Comparison of ENCODE assay signal across 22 cellular contexts in the genomic region with DNA sequence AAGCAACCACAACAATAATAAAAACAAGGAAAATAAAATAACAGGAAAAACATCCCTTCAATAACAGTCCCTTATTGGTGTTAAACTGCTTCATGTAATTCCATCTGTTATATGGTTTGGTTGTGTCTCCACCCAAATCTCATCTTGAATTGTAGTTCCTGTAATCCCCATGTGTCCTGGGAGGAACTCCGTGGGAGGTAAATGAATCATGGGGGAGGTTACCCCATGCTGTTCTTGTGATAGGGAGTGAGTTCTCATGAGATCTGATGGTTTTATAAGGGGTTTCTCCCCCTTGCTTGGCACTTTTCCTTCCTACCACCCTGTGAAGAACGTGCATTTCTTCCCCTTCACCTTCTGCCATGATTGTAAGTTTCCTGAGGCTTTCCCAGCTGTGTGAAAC.
"Had no signal": no experiment of that assay in that cellular context is flagged by ENCODE, and none has a peak within 500 bp of the region (broad histone marks: within the 10 kb centered on the region; RNA-seq: fewer than 3 reads in every experiment).

No MANE protein-coding gene starts in this region.

- H3K4me1 ChIP-seq: psoas muscle, right lobe of liver, upper lobe of left lung had no signal

- H3K9me3 Mint-ChIP-seq: stimulated activated memory B cell treated with anti-CD40 and anti-IgM and Interleukin-4, amounts not matched to agents 10 μg/mL and 1 μg/mL and 100 μg/mL, for 72 hours had no signal

- H3K4me1 Mint-ChIP-seq: naive thymus-derived CD8-positive, alpha-beta T cell; stimulated activated memory B cell treated with anti-CD40 and anti-IgM and Interleukin-4, amounts not matched to agents 10 μg/mL and 1 μg/mL and 100 μg/mL, for 72 hours had no signal

- H3K36me3 Mint-ChIP-seq: activated naive CD8-positive, alpha-beta T cell; brain; naive thymus-derived CD8-positive, alpha-beta T cell; stimulated activated memory B cell treated with anti-CD40 and anti-IgM and Interleukin-4, amounts not matched to agents 10 μg/mL and 1 μg/mL and 100 μg/mL, for 72 hours had no signal

- ATAC-seq: gastroesophageal sphincter; left cardiac atrium; naive thymus-derived CD8-positive, alpha-beta T cell; psoas muscle; right lobe of liver; stimulated activated memory B cell treated with anti-CD40 and anti-IgM and Interleukin-4, amounts not matched to agents 10 μg/mL and 1 μg/mL and 100 μg/mL, for 72 hours had no signal

- H3K27ac Mint-ChIP-seq: activated naive CD8-positive, alpha-beta T cell; naive thymus-derived CD8-positive, alpha-beta T cell; stimulated activated memory B cell treated with anti-CD40 and anti-IgM and Interleukin-4, amounts not matched to agents 10 μg/mL and 1 μg/mL and 100 μg/mL, for 72 hours had no signal

- DNase-seq: activated CD4-positive, alpha-beta T cell treated with anti-CD3 and anti-CD28 coated beads, Interleukin-2, amount 50 U/mL, for 1 hour; activated CD4-positive, CD25-positive, alpha-beta regulatory T cell treated with anti-CD3 and anti-CD28 coated beads, Interleukin-2, amount 50 U/mL, for 72 hours; activated CD8-positive, alpha-beta memory T cell treated with anti-CD3 and anti-CD28 coated beads, Interleukin-2, amount 50 U/mL, for 4 hours; activated gamma-delta T cell treated with Interleukin-2 at 50 U/mL for 16 hours; amniotic stem cell; central memory CD4-positive, alpha-beta T cell; left cardiac atrium; naive thymus-derived CD8-positive, alpha-beta T cell; ovary; psoas muscle; right lobe of liver; stimulated activated CD4-positive, alpha-beta T cell treated with anti-CD3 and anti-CD28 coated beads, Interleukin-4, amount 100 ng/mL, for 4 hours; T-helper 1 cell; T1000; testis; upper lobe of left lung had no signal

- H3K4me2 ChIP-seq: smooth muscle cell had no signal

- H3K4me3 Mint-ChIP-seq: activated naive CD8-positive, alpha-beta T cell; brain; naive thymus-derived CD8-positive, alpha-beta T cell; stimulated activated memory B cell treated with anti-CD40 and anti-IgM and Interleukin-4, amounts not matched to agents 10 μg/mL and 1 μg/mL and 100 μg/mL, for 72 hours had no signal

- H3K27me3 Mint-ChIP-seq: activated naive CD8-positive, alpha-beta T cell; brain; stimulated activated memory B cell treated with anti-CD40 and anti-IgM and Interleukin-4, amounts not matched to agents 10 μg/mL and 1 μg/mL and 100 μg/mL, for 72 hours had no signal

- H3K27ac ChIP-seq: coronary artery, gastroesophageal sphincter, ovary, psoas muscle, right lobe of liver, testis, upper lobe of left lung had no signal

- H3K36me3 ChIP-seq: gastroesophageal sphincter, ovary, right lobe of liver, upper lobe of left lung had no signal

- H3K27me3 ChIP-seq: gastroesophageal sphincter, ovary, right lobe of liver, testis, upper lobe of left lung had no signal

- H3K4me3 ChIP-seq: coronary artery, gastroesophageal sphincter, ovary, psoas muscle, right lobe of liver, smooth muscle cell, testis, upper lobe of left lung had no signal

- H3K9me3 ChIP-seq: gastroesophageal sphincter, ovary, psoas muscle, right lobe of liver, testis, upper lobe of left lung had no signal
